Comparison of ENCODE assay signal across 8 cellular contexts in genomic region chr9:126301985-126302603, GRCh38. TPM values are rescaled to one million over a fixed set of nuclear protein-coding genes. Genes with fewer than 3 reads are reported as not detected.
DNase-seq lines count a peak whose midpoint lies in the region; ATAC-seq, FAIRE-seq and TF ChIP-seq lines count a peak whose summit lies in the region.

No MANE protein-coding gene starts in this region.

- TF ChIP-seq CTCF in endothelial cell of umbilical vein (IDR thresholded peaks at IDR 0.05; ENCODE audit: extremely low read depth in 1 of 2, insufficient read depth in 1 of 2, low read depth in 1 of 2, low read length in 2 of 2), result peak; percentile 68 to 79
- TF ChIP-seq CTCF in thyroid gland (IDR thresholded peaks at IDR 0.05), result peak; percentile 24 to 74 (median 52)

- WGBS in thyroid gland, 2 donors, result 37 to 43% methylated on average over 4 of the region's 4 CpGs

- POLR2A ChIA-PET in endothelial cell of umbilical vein (lab: Charles Lee), result no interaction called here

- H3K36me3 ChIP-seq in endothelial cell of umbilical vein (ENCODE audit: control insufficient read depth in 2 of 2, extremely low read depth in 1 of 2, insufficient read depth in 2 of 2, low read length in 2 of 2) (no peaks in the 10 kb centered on the region), thyroid gland (no peaks in the 10 kb centered on the region)

- intact Hi-C loops in endothelial cell of umbilical vein (cut with micrococcal nuclease) (loop anchor here (1.0 kb wide), 4 partner anchors 84 to 894 kb away; no protein-coding TSS in a partner anchor), thyroid gland (cut with DNase I) (loop anchor here (5.0 to 10.0 kb wide), 2 partner anchors 95 to 183 kb away; no protein-coding TSS in a partner anchor)

- H2AFZ ChIP-seq in endothelial cell of umbilical vein (ENCODE audit: low read depth, low read length), result no peak overlapping the region

- DNase-seq in AG08396 (ENCODE audit: low spot score) (peak; percentile 81), GM19240 (ENCODE audit: insufficient read length, low spot score) (peak; percentile 41), NCI-H524 treated with DMSO at 0.1 percent for 48 hours (lab: John Stamatoyannopoulos, UW) (peak; percentile 21), endothelial cell of umbilical vein (ENCODE audit: low read depth, low spot score) (peak; percentile 68), midbrain (lab: John Stamatoyannopoulos, UW) (peak; percentile 83), thyroid gland (peak; percentile 54 to 61)
- DNase-seq in activated CD4-positive, alpha-beta T cell treated with anti-CD3 and anti-CD28 coated beads, Interleukin-2, amount 50 U/mL, for 1 hour, result peak; percentile 46

- H3K27ac ChIP-seq in endothelial cell of umbilical vein (ENCODE audit: insufficient read depth, low read depth, low read length) (no peak overlapping the region), thyroid gland (no peak overlapping the region)

- H3K4me3 ChIP-seq in endothelial cell of umbilical vein (replicated peaks in 1 of 3; ENCODE audit: insufficient read depth in 1 of 3, low read depth in 1 of 3, low read length in 3 of 3) (no peak overlapping the region), thyroid gland (replicated peaks in 1 of 3) (no peak overlapping the region)

- no peaks in the 10 kb centered on the region for H3K9me1 ChIP-seq in endothelial cell of umbilical vein (replicated peaks; ENCODE audit: control insufficient read depth, extremely low read depth, insufficient read depth, low read length)

- CTCF ChIA-PET in endothelial cell of umbilical vein (lab: Charles Lee), result interaction anchor here (1.0 to 6.2 kb wide), 12 partner anchors 12 to 894 kb away, joined by 3 to 188 read pairs (median 6); partner anchors contain the start of gene MVB12B

- H3K27me3 ChIP-seq in endothelial cell of umbilical vein (ENCODE audit: control insufficient read depth in 2 of 2, insufficient read depth in 2 of 2, low read length in 2 of 2) (peaks cover 0 to 4% of the 10 kb centered on the region in 2 experiments), thyroid gland (no peaks in the 10 kb centered on the region)

- H4K20me1 ChIP-seq in endothelial cell of umbilical vein (replicated peaks; ENCODE audit: control insufficient read depth, extremely low read depth, insufficient read depth, low read length), result no peaks in the 10 kb centered on the region

- H3K9me3 ChIP-seq in endothelial cell of umbilical vein (replicated peaks; ENCODE audit: control insufficient read depth, insufficient read depth, low read length) (no peaks in the 10 kb centered on the region), thyroid gland (no peaks in the 10 kb centered on the region)

- no peak overlapping the region for H3K9ac ChIP-seq in endothelial cell of umbilical vein (replicated peaks; ENCODE audit: extremely low read depth, insufficient read depth, low read length)

- dilution Hi-C loops in endothelial cell of umbilical vein (cut with MboI; ENCODE audit: extremely low pct_ligation_motif_present, low sequenced_read_pairs), result no loop called here

- H3K79me2 ChIP-seq in endothelial cell of umbilical vein (ENCODE audit: control insufficient read depth, insufficient read depth, low read length), result no peaks in the 10 kb centered on the region

- TF ChIP-seq POLR2A in endothelial cell of umbilical vein (IDR thresholded peaks at IDR 0.05; ENCODE audit: low read depth, low read length) (no peak), thyroid gland (IDR thresholded peaks at IDR 0.05) (no peak)

- no peak for ATAC-seq in HG03378 (IDR thresholded peaks at IDR 0.05; ENCODE audit: unreplicated experiment)

- FAIRE-seq in endothelial cell of umbilical vein (lab: Jason Lieb, UNC), result peak; percentile 82

- no peak overlapping the region for H3K4me2 ChIP-seq in endothelial cell of umbilical vein (ENCODE audit: insufficient read depth, low read length)

- H3K4me1 ChIP-seq in endothelial cell of umbilical vein (ENCODE audit: control insufficient read depth, extremely low read depth, insufficient read depth, low read length) (no peaks in the 10 kb centered on the region), thyroid gland (peaks cover 0 to 6% of the 10 kb centered on the region in 2 donors)

- BruUV-seq in endothelial cell of umbilical vein (replicated peaks; lab: Mats Ljungman, UMichigan), result no TSS peak

TF ChIP-seq in endothelial cell of umbilical vein, 7 proteins besides CTCF, POLR2A, EP300 and RAD21:
- no peak for TF ChIP-seq MYC (IDR thresholded peaks at IDR 0.05; ENCODE audit: low read depth, low read length)
- no peak for TF ChIP-seq POLR2AphosphoS5 (IDR thresholded peaks at IDR 0.05; ENCODE audit: insufficient read depth, low read depth, low read length)
TF ChIP-seq in endothelial cell of umbilical vein: peak in this region for 0.

RNA-seq across cellular contexts. Expression of gene MVB12B, which starts 24.5 kb away (rescaled TPM):
- total RNA-seq in endothelial cell of umbilical vein (13.2 and 17.3 TPM in 2 replicates), thyroid gland (10 to 100 TPM; 13.4 to 19.3 (median 15.5) TPM)
- 6.2 and 6.6 TPM in 2 replicates for polyA plus RNA-seq in endothelial cell of umbilical vein
- 7.3 and 10.1 TPM in 2 replicates for polyA plus RNA-seq in endothelial cell of umbilical vein (2011; cell fraction: cytosol; rRNA removed)
- 13.7 and 15.4 TPM in 2 replicates for polyA plus RNA-seq in endothelial cell of umbilical vein (2011; cell fraction: nucleus; rRNA removed)
- 6.0 and 6.3 TPM in 2 replicates for polyA plus RNA-seq in endothelial cell of umbilical vein (2012)
- 17.3 and 21.0 TPM in 2 replicates for polyA minus RNA-seq in endothelial cell of umbilical vein
- polyA minus RNA-seq in endothelial cell of umbilical vein (2011; cell fraction: cytosol; rRNA and poly(A)+ RNA removed), result 1.2 TPM
- polyA minus RNA-seq in endothelial cell of umbilical vein (2011; cell fraction: nucleus; rRNA and poly(A)+ RNA removed), result 27.6 and 31.3 TPM in 2 replicates

Comparison
In these comparisons a context has a peak if more than half of its experiments do, and no peak if none do; other contexts are left out.
1. DNase-seq: peak in every context shown above with its lines; median percentile 83 in midbrain; 81 in AG08396; 68 in endothelial cell of umbilical vein; 58 in thyroid gland; 46 in activated CD4-positive, alpha-beta T cell treated with anti-CD3 and anti-CD28 coated beads, Interleukin-2, amount 50 U/mL, for 1 hour; 41 in GM19240; 21 in NCI-H524 treated with DMSO at 0.1 percent for 48 hours.